Comparison of ENCODE assay signal across 2 cellular contexts in genomic region chr10:68812420-68812819, GRCh38.
A peak's percentile ranks its signal among the peaks of the same experiment; 100 is the strongest.
TF ChIP-seq lines count a peak whose summit lies in the region.

No MANE protein-coding gene starts in this region.

TF ChIP-seq in HepG2, 621 proteins besides CTCF, POLR2A, EP300 and RAD21 (continues in another document):
- TF ChIP-seq HNF4G (IDR thresholded peaks at IDR 0.05; ENCODE audit: borderline replicate concordance, low read depth, low read length), result peak; percentile 18; the same call in 1 of the 2 replicates
- TF ChIP-seq HNF4G (CRISPR knock-in tag; IDR thresholded peaks at IDR 0.05; ENCODE audit: borderline replicate concordance, low read depth), result peak; percentile 74; the same call in 1 of the 2 replicates
- no peak for TF ChIP-seq KLF9 (CRISPR knock-in tag; IDR thresholded peaks at IDR 0.05; ENCODE audit: low read depth)
- TF ChIP-seq, protein P1, sequence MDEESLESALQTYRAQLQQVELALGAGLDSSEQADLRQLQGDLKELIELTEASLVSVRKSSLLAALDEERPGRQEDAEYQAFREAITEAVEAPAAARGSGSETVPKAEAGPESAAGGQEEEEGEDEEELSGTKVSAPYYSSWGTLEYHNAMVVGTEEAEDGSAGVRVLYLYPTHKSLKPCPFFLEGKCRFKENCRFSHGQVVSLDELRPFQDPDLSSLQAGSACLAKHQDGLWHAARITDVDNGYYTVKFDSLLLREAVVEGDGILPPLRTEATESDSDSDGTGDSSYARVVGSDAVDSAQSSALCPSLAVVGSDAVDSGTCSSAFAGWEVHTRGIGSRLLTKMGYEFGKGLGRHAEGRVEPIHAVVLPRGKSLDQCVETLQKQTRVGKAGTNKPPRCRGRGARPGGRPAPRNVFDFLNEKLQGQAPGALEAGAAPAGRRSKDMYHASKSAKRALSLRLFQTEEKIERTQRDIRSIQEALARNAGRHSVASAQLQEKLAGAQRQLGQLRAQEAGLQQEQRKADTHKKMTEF (CRISPR knock-in tag; IDR thresholded peaks at IDR 0.05), result no peak
- TF ChIP-seq, protein P2, sequence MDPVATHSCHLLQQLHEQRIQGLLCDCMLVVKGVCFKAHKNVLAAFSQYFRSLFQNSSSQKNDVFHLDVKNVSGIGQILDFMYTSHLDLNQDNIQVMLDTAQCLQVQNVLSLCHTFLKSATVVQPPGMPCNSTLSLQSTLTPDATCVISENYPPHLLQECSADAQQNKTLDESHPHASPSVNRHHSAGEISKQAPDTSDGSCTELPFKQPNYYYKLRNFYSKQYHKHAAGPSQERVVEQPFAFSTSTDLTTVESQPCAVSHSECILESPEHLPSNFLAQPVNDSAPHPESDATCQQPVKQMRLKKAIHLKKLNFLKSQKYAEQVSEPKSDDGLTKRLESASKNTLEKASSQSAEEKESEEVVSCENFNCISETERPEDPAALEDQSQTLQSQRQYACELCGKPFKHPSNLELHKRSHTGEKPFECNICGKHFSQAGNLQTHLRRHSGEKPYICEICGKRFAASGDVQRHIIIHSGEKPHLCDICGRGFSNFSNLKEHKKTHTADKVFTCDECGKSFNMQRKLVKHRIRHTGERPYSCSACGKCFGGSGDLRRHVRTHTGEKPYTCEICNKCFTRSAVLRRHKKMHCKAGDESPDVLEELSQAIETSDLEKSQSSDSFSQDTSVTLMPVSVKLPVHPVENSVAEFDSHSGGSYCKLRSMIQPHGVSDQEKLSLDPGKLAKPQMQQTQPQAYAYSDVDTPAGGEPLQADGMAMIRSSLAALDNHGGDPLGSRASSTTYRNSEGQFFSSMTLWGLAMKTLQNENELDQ (CRISPR knock-in tag; IDR thresholded peaks at IDR 0.05; ENCODE audit: borderline replicate concordance), result no peak
- TF ChIP-seq CREB3 (CRISPR knock-in tag; IDR thresholded peaks at IDR 0.05), result no peak
- TF ChIP-seq NFE2L1 (CRISPR knock-in tag; IDR thresholded peaks at IDR 0.05; ENCODE audit: borderline replicate concordance), result no peak
- peak; percentile 40; the same call in 1 of the 2 replicates for TF ChIP-seq ZMYM3 (CRISPR knock-in tag; IDR thresholded peaks at IDR 0.05)
- TF ChIP-seq MED1 (CRISPR knock-in tag; IDR thresholded peaks at IDR 0.05), result no peak
- TF ChIP-seq ZNF331 (CRISPR knock-in tag; IDR thresholded peaks at IDR 0.05), result peak; percentile 58; the same call in 1 of the 2 replicates
- no peak; the same call in 1 of the 2 replicates for TF ChIP-seq ZNF782 (CRISPR knock-in tag; IDR thresholded peaks at IDR 0.05; ENCODE audit: borderline replicate concordance)
- no peak; the same call in 1 of the 2 replicates for TF ChIP-seq IKZF5 (CRISPR knock-in tag; IDR thresholded peaks at IDR 0.05)
- no peak for TF ChIP-seq NFIB (CRISPR knock-in tag; IDR thresholded peaks at IDR 0.05; ENCODE audit: borderline replicate concordance)
- TF ChIP-seq ZNF567 (CRISPR knock-in tag; IDR thresholded peaks at IDR 0.05; ENCODE audit: borderline replicate concordance), result no peak
- TF ChIP-seq MEF2D (CRISPR knock-in tag; IDR thresholded peaks at IDR 0.05), result 0 out of 2 replicates have a peak, but pooled peaks have one; percentile 20
- TF ChIP-seq GATAD2A (CRISPR knock-in tag; IDR thresholded peaks at IDR 0.05), result peak; percentile 42; the same call in 1 of the 2 replicates
- TF ChIP-seq ZNF230 (CRISPR knock-in tag; IDR thresholded peaks at IDR 0.05), result no peak
- TF ChIP-seq DMAP1 (CRISPR knock-in tag; IDR thresholded peaks at IDR 0.05), result 0 out of 2 replicates have a peak, but pooled peaks have one; percentile 45
- TF ChIP-seq ZFX (CRISPR knock-in tag; IDR thresholded peaks at IDR 0.05; ENCODE audit: low read depth), result peak; percentile 72
- TF ChIP-seq, protein P3, sequence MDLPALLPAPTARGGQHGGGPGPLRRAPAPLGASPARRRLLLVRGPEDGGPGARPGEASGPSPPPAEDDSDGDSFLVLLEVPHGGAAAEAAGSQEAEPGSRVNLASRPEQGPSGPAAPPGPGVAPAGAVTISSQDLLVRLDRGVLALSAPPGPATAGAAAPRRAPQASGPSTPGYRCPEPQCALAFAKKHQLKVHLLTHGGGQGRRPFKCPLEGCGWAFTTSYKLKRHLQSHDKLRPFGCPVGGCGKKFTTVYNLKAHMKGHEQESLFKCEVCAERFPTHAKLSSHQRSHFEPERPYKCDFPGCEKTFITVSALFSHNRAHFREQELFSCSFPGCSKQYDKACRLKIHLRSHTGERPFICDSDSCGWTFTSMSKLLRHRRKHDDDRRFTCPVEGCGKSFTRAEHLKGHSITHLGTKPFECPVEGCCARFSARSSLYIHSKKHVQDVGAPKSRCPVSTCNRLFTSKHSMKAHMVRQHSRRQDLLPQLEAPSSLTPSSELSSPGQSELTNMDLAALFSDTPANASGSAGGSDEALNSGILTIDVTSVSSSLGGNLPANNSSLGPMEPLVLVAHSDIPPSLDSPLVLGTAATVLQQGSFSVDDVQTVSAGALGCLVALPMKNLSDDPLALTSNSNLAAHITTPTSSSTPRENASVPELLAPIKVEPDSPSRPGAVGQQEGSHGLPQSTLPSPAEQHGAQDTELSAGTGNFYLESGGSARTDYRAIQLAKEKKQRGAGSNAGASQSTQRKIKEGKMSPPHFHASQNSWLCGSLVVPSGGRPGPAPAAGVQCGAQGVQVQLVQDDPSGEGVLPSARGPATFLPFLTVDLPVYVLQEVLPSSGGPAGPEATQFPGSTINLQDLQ (CRISPR knock-in tag; IDR thresholded peaks at IDR 0.05), result no peak

TF ChIP-seq in K562, 482 proteins besides CTCF, POLR2A, EP300 and RAD21:
- TF ChIP-seq PML (IDR thresholded peaks at IDR 0.05; ENCODE audit: low read length) (no peak), MAX (CRISPR knock-in tag; IDR thresholded peaks at IDR 0.05) (0 out of 2 replicates have a peak, but pooled peaks have one; percentile 14)
